ENCODE assay signal across 15 cellular contexts in the genomic region with DNA sequence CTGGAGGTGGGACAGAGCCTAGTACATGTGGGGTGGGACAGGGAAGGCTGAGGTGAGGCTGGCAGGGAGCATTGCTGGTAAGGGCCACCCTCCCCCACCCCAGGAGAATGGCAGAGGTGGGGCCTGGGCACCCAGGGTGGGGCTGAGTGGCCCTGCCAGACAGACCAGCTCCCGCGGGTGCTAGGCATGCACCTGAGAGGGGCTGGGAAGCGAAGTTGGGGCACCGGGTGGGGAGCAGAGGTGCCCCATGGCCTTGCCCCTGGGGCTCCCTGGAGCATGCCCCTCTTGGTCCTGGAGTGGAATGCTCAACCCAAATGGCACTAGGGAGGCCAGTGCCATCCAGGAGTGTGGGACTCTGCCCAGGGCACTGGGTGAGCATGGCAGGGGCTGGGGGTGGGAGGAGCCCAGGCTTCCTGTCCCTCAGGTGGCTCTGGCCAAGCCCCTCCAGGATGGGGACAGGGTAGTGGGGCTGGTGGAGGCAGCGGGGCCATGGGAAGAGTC. TPM values are rescaled to one million over a fixed set of nuclear protein-coding genes. Genes with fewer than 3 reads are reported as not detected.
DNase-seq lines count a peak whose midpoint lies in the region; ATAC-seq and TF ChIP-seq lines count a peak whose summit lies in the region.
"Had no signal": no experiment of that assay in that cellular context is flagged by ENCODE, and none has a peak within 500 bp of the region (broad histone marks: within the 10 kb centered on the region; RNA-seq: fewer than 3 reads in every experiment).

No MANE protein-coding gene starts in this region.

- no peak overlapping the region for H4K8ac ChIP-seq in neuronal stem cell (ENCODE audit: low read depth, low read length)

- H2AK5ac ChIP-seq in neuronal stem cell (ENCODE audit: low read depth, low read length): peak overlapping the region; percentile 73

- ATAC-seq in Right ventricle myocardium inferior: no peak

- H3K14ac ChIP-seq in neuronal stem cell (ENCODE audit: low read length): no peak overlapping the region

- TF ChIP-seq POLR2A in esophagus muscularis mucosa (IDR thresholded peaks at IDR 0.05; ENCODE audit: low read depth) (no peak), uterus (IDR thresholded peaks at IDR 0.05) (no peak)

- TF ChIP-seq CTCF in esophagus muscularis mucosa (IDR thresholded peaks at IDR 0.05): no peak
- no peak for TF ChIP-seq CTCF in uterus (IDR thresholded peaks at IDR 0.05)

- no peak overlapping the region for H3K4me2 ChIP-seq in neuronal stem cell (ENCODE audit: insufficient read depth, low read length, poor library complexity, severe bottlenecking)

- intact Hi-C loops in Right ventricle myocardium inferior (cut with DNase I): no loop called here
- intact Hi-C loops in cardiac septum (cut with DNase I): no loop called here
- intact Hi-C loops in esophagus muscularis mucosa (cut with DNase I): no loop called here
- intact Hi-C loops in uterus (cut with DNase I; ENCODE audit: low total_unique reads): no loop called here

- no peak overlapping the region for H4K91ac ChIP-seq in neuronal stem cell (ENCODE audit: low read depth, low read length, poor library complexity)

- DNase-seq in Right ventricle myocardium inferior (ENCODE audit: missing footprints) (peak; percentile 66), cardiac septum (ENCODE audit: low spot score) (no peak), esophagus muscularis mucosa (ENCODE audit: extremely low spot score) (no peak), neuronal stem cell (ENCODE audit: low spot score) (no peak), uterus (peak in 1 of 2 donors; percentile 26), NCI-H146 (lab: John Stamatoyannopoulos, UW) (no peak), activated gamma-delta T cell treated with Interleukin-2 at 50 U/mL for 16 hours (no peak), putamen (ENCODE audit: low spot score) (no peak)
- DNase-seq: activated T-cell treated with anti-CD3 and anti-CD28 coated beads, Interleukin-2, amount 50 U/mL, for 72 hours; brain microvascular endothelial cell; DMS79; RPMI8226; stimulated activated naive CD4-positive, alpha-beta T cell treated with Interleukin-2 at 50 U/mL for 16 hours had no signal

- WGBS in esophagus muscularis mucosa: 93% methylated on average over 5 of the region's 5 CpGs
- no CpG with 5 or more reads among the region's 5 CpGs for WGBS in neuronal stem cell (ENCODE audit: extremely low coverage in 2 of 2, insufficient read length in 2 of 2, insufficient replicate concordance in 1 of 2), 2 donors

- H3K23ac ChIP-seq in neuronal stem cell (ENCODE audit: low read depth, low read length, poor library complexity): no peak overlapping the region

- H2BK5ac ChIP-seq in neuronal stem cell (ENCODE audit: low read length): peak overlapping the region; percentile 21

- H3K27ac ChIP-seq in esophagus muscularis mucosa (replicated peaks in 1 of 4) (peak overlapping the region; percentile 84 to 92 (median 88)), neuronal stem cell (replicated peaks; ENCODE audit: low read length) (no peak overlapping the region), uterus (peak overlapping the region; percentile 90 to 92)
- H3K27ac ChIP-seq: brain microvascular endothelial cell had no signal

- H3K18ac ChIP-seq in neuronal stem cell (ENCODE audit: low read length): no peak overlapping the region

- H3K27me3 ChIP-seq in esophagus muscularis mucosa (peaks cover 0 to 39% (median 6%) of the 10 kb centered on the region in 4 donors), neuronal stem cell (ENCODE audit: control insufficient read depth in 3 of 3, insufficient read depth in 3 of 3, low read depth in 1 of 3, low read length in 3 of 3) (peaks cover 0 to 65% (median 41%) of the 10 kb centered on the region in 3 experiments), uterus (no peaks in the 10 kb centered on the region)
- H3K27me3 ChIP-seq: brain microvascular endothelial cell had no signal

- peaks cover 5% of the 10 kb centered on the region for H3K79me1 ChIP-seq in neuronal stem cell (ENCODE audit: low read depth, low read length)

- H2BK120ac ChIP-seq in neuronal stem cell (ENCODE audit: low read depth, low read length): no peak overlapping the region

- no peak for TF ChIP-seq EP300 in esophagus muscularis mucosa (IDR thresholded peaks at IDR 0.05)

- H3K4me1 ChIP-seq in esophagus muscularis mucosa: peaks cover 75 to 96% (median 93%) of the 10 kb centered on the region in 4 donors
- peaks cover 17 to 29% of the 10 kb centered on the region in 2 donors for H3K4me1 ChIP-seq in neuronal stem cell (ENCODE audit: control insufficient read depth in 2 of 2, insufficient read depth in 1 of 2, low read depth in 1 of 2, low read length in 2 of 2)
- H3K4me1 ChIP-seq in uterus: peaks cover 0 to 26% of the 10 kb centered on the region in 2 donors

- H2AFZ ChIP-seq in neuronal stem cell (ENCODE audit: low read length): no peak overlapping the region

- peak overlapping the region; percentile 65 for H3K9ac ChIP-seq in neuronal stem cell (ENCODE audit: low read depth, low read length, poor library complexity)

- H3K4me3 ChIP-seq in esophagus muscularis mucosa (peak overlapping the region; percentile 58 to 71 (median 66)), neuronal stem cell (ENCODE audit: low read length in 2 of 2) (no peak overlapping the region), uterus (peak overlapping the region in 1 of 2 donors; percentile 45)

- H2BK15ac ChIP-seq in neuronal stem cell (ENCODE audit: low read length): peak overlapping the region; percentile 25

- H3K9me3 ChIP-seq in esophagus muscularis mucosa (no peaks in the 10 kb centered on the region), neuronal stem cell (replicated peaks in 1 of 2; ENCODE audit: control insufficient read depth in 2 of 2, insufficient read depth in 1 of 2, low read depth in 1 of 2, low read length in 2 of 2) (peaks cover 0 to 4% of the 10 kb centered on the region in 2 donors), uterus (no peaks in the 10 kb centered on the region)

- H3K4ac ChIP-seq in neuronal stem cell (ENCODE audit: low read length): peak overlapping the region; percentile 94

- peaks cover 0 to 12% (median 4%) of the 10 kb centered on the region in 4 donors for H3K36me3 ChIP-seq in esophagus muscularis mucosa
- no peaks in the 10 kb centered on the region for H3K36me3 ChIP-seq in neuronal stem cell (replicated peaks in 1 of 2; ENCODE audit: control insufficient read depth in 2 of 2, insufficient read depth in 2 of 2, low read length in 2 of 2)
- no peaks in the 10 kb centered on the region for H3K36me3 ChIP-seq in uterus
- H3K36me3 ChIP-seq: brain microvascular endothelial cell had no signal

- H2BK12ac ChIP-seq in neuronal stem cell (ENCODE audit: low read length): no peak overlapping the region

RNA-seq across cellular contexts. Expression of a gene that starts 1.3 kb away (rescaled TPM):
- 56.5 TPM for total RNA-seq in Right ventricle myocardium inferior
- 31.3 TPM for total RNA-seq in cardiac septum
- total RNA-seq in esophagus muscularis mucosa: 100 to 1,000 TPM in 1 of 4 donors, 10 to 100 TPM in 3; 29.0 to 104 (median 74.0) TPM
- 26.4 TPM for polyA plus RNA-seq in neuronal stem cell (2013, experiment 1 of 2)
- 24.5 TPM for polyA plus RNA-seq in neuronal stem cell (2013, experiment 2 of 2)
- total RNA-seq in uterus: 10 to 100 TPM; 29.4 to 81.4 (median 60.6) TPM

RNA-seq across cellular contexts. Expression of a gene that starts 30.0 kb away (rescaled TPM):
- total RNA-seq in Right ventricle myocardium inferior (1.2 TPM), cardiac septum (0.46 TPM), esophagus muscularis mucosa (1 to 10 TPM in 3 of 4 donors, under 1 TPM in 1; 0.42 to 2.0 (median 1.2) TPM), uterus (1 to 10 TPM in 1 of 4 donors, under 1 TPM in 2, not detected in 1; under 0.01 to 5.6 (median 0.41) TPM)
- polyA plus RNA-seq in neuronal stem cell (2013, experiment 1 of 2): not detected
- polyA plus RNA-seq in neuronal stem cell (2013, experiment 2 of 2): not detected
- total RNA-seq: activated T-cell treated with anti-CD3 and anti-CD28 coated beads, Interleukin-2, amount 50 U/mL, for 72 hours had no signal

RNA-seq across cellular contexts. Expression of a gene that starts 40.5 kb away (rescaled TPM):
- not detected for total RNA-seq in Right ventricle myocardium inferior
- total RNA-seq in cardiac septum: not detected
- not detected for total RNA-seq in esophagus muscularis mucosa
- not detected for polyA plus RNA-seq in neuronal stem cell (2013, experiment 1 of 2)
- polyA plus RNA-seq in neuronal stem cell (2013, experiment 2 of 2): not detected
- not detected for total RNA-seq in uterus
- total RNA-seq: A172; activated T-cell treated with anti-CD3 and anti-CD28 coated beads, Interleukin-2, amount 50 U/mL, for 72 hours; lower leg skin had no signal

Comparison
In these comparisons a context has a peak if more than half of its experiments do, and no peak if none do; other contexts are left out.
1. H3K4me3 ChIP-seq: peak in esophagus muscularis mucosa (4 of 4); none in neuronal stem cell (0 of 2).